20 cellular contexts compared by ENCODE assay signal in the genomic region with DNA sequence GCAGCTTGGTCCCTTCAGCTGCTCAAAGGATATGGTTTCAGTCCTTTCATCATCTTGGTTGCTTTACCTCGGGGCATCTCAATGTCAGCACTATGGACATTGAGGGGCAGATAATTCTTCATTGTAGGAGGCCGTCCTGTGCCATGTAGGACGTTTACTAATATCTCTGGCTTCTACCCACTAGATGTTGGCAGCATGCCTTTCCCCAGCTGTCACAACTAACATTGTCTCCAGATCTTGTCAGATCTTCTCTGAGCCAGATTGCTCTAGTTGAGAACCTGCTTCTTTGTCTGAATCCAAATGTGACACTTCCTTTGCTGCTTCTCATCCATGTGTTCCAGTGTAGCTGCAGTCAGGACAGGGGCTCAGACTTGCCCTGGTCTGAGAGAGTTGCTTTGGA. TPM values are rescaled to one million over a fixed set of nuclear protein-coding genes. Genes with fewer than 3 reads are reported as not detected.
DNase-seq lines count a peak whose midpoint lies in the region; ATAC-seq, FAIRE-seq and TF ChIP-seq lines count a peak whose summit lies in the region.
"Had no signal": no experiment of that assay in that cellular context is flagged by ENCODE, and none has a peak within 500 bp of the region (broad histone marks: within the 10 kb centered on the region; RNA-seq: fewer than 3 reads in every experiment).

No MANE protein-coding gene starts in this region.

- no peak for FAIRE-seq in RCC 7860 (lab: Jason Lieb, UNC)
- FAIRE-seq: HTR-8/SVneo had no signal

- H3K27ac ChIP-seq in angular gyrus (ENCODE audit: low read depth, low read length), result peak overlapping the region; percentile 64
- H3K27ac ChIP-seq: coronary artery, right atrium auricular region had no signal

- H3K4me3 ChIP-seq in foreskin fibroblast (ENCODE audit: low read depth in 1 of 2, low read length in 2 of 2), result no peak overlapping the region
- H3K4me3 ChIP-seq: coronary artery, GM23338, right atrium auricular region had no signal

- ATAC-seq in sciatic nerve, result peak; percentile 49
- ATAC-seq in GM21529 (IDR thresholded peaks at IDR 0.05; ENCODE audit: unreplicated experiment), result no peak
- no peak for ATAC-seq in HG03342 (IDR thresholded peaks at IDR 0.05; ENCODE audit: unreplicated experiment)
- ATAC-seq: activated CD4-positive, CD25-positive, alpha-beta regulatory T cell treated with anti-CD3 and anti-CD28 coated beads, Interleukin-2, amount 50 U/mL, for 24 hours; GM23338; left ventricle myocardium superior; natural killer cell had no signal

- intact Hi-C loops in sciatic nerve (cut with DNase I), result no loop called here

- DNase-seq in G401 (ENCODE audit: low spot score) (peak; percentile 68), foreskin fibroblast (peak; percentile 62 to 72), sciatic nerve (ENCODE audit: low spot score) (no peak), occipital lobe (lab: John Stamatoyannopoulos, UW) (no peak), RCC 7860 (ENCODE audit: low spot score) (no peak)
- DNase-seq: activated CD8-positive, alpha-beta memory T cell treated with anti-CD3 and anti-CD28 coated beads, Interleukin-2, amount 50 U/mL, for 4 hours; BE2C; DMS 273 treated with DMSO at 0.1 percent for 48 hours; left ventricle myocardium superior; natural killer cell; NCI-H82; stimulated activated CD8-positive, alpha-beta memory T cell treated with anti-CD3 and anti-CD28 coated beads, Interleukin-4, amount 100 ng/mL, for 48 hours had no signal

- in situ Hi-C loops in G401 (cut with HindIII; ENCODE audit: low sequenced_read_pairs), result no loop called here

- no peak for TF ChIP-seq CTCF in foreskin fibroblast (IDR thresholded peaks at IDR 0.05; ENCODE audit: low read depth, low read length)

RNA-seq across cellular contexts. Expression of a gene that starts 10.3 kb away (rescaled TPM):
- 215 and 261 TPM in 2 replicates for total RNA-seq in G401 (2014; rRNA removed; shearing (Covaris generic))
- total RNA-seq in sciatic nerve (78.2 TPM), occipital lobe (57.9 TPM)

RNA-seq across cellular contexts. Expression of a gene that starts 10.9 kb away (rescaled TPM):
- 21.5 and 22.7 TPM in 2 replicates for total RNA-seq in G401 (2014; rRNA removed; shearing (Covaris generic))
- total RNA-seq in sciatic nerve (37.4 TPM), occipital lobe (13.6 TPM)

RNA-seq across cellular contexts. Expression of a gene that starts 40.6 kb away (rescaled TPM):
- total RNA-seq in G401 (2014; rRNA removed; shearing (Covaris generic)), result 24.4 and 29.1 TPM in 2 replicates
- total RNA-seq in sciatic nerve, result 10.3 TPM
- total RNA-seq in occipital lobe, result 16.5 TPM

RNA-seq across cellular contexts. Expression of a gene that starts 56.6 kb away (rescaled TPM):
- 92.7 and 121 TPM in 2 replicates for total RNA-seq in G401 (2014; rRNA removed; shearing (Covaris generic))
- total RNA-seq in sciatic nerve (39.3 TPM), occipital lobe (44.3 TPM)

Comparison
In these comparisons a context has a peak if more than half of its experiments do, and no peak if none do; other contexts are left out.
1. DNase-seq: peak in G401 (single experiment) and foreskin fibroblast (2 of 2); none in sciatic nerve (single experiment), occipital lobe (single experiment) and RCC 7860 (single experiment).